ENCODE assay signal across 24 cellular contexts in the genomic region with DNA sequence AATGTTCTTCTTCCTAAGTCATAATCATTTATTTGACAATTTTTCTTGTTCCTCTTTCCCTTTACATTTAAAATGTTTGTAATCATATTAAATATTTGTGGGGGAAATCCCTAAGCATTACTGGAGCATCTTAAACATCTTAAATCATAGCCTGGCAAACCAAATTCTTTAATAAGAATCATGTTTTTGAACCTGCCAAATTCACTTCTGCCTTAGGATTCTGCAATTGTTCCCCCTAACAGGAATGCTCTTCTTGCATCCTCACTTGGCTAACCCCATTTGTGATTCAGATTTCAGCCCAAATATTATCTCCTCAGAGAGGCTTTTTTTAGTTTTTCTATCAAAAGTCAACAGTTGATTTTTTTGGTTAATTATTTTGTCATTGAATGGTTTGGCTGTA.
"Had no signal": no experiment of that assay in that cellular context is flagged by ENCODE, and none has a peak within 500 bp of the region (broad histone marks: within the 10 kb centered on the region; RNA-seq: fewer than 3 reads in every experiment).

No MANE protein-coding gene starts in this region.

- H3K9me3 Mint-ChIP-seq: activated CD4-positive, alpha-beta T cell treated with anti-CD3 and anti-CD28 coated beads, Interleukin-2, amount 10 ng/mL, durations not matched to agents 7 days and 5 days had no signal

- H3K27ac ChIP-seq: ascending aorta, KMS-11, VCaP had no signal

- H3K27me3 Mint-ChIP-seq: activated CD4-positive, alpha-beta memory T cell treated with anti-CD3 and anti-CD28 coated beads for 36 hours; activated CD4-positive, alpha-beta T cell treated with anti-CD3 and anti-CD28 coated beads, Interleukin-2, amount 10 ng/mL, durations not matched to agents 7 days and 5 days; activated naive CD8-positive, alpha-beta T cell treated with anti-CD3 and anti-CD28 coated beads, Interleukin-2, amount 50 U/mL, for 24 hours; brain had no signal

- H3K27ac Mint-ChIP-seq: activated CD4-positive, alpha-beta memory T cell treated with anti-CD3 and anti-CD28 coated beads for 36 hours; activated CD4-positive, alpha-beta T cell treated with anti-CD3 and anti-CD28 coated beads, Interleukin-2, amount 10 ng/mL, durations not matched to agents 7 days and 5 days; activated naive CD4-positive, alpha-beta T cell treated with anti-CD3 and anti-CD28 coated beads, Interleukin-2, amount 50 U/mL, for 72 hours; activated naive CD8-positive, alpha-beta T cell treated with anti-CD3 and anti-CD28 coated beads, Interleukin-2, amount 50 U/mL, for 24 hours had no signal

- ATAC-seq: activated naive CD4-positive, alpha-beta T cell treated with anti-CD3 and anti-CD28 coated beads, Interleukin-2, amount 50 U/mL, for 72 hours; activated naive CD8-positive, alpha-beta T cell treated with anti-CD3 and anti-CD28 coated beads, Interleukin-2, amount 50 U/mL, for 24 hours; activated T-cell treated with anti-CD3 and anti-CD28 coated beads, Interleukin-2, amount 50 U/mL, for 4 hours had no signal

- H3K36me3 Mint-ChIP-seq: activated CD4-positive, alpha-beta memory T cell treated with anti-CD3 and anti-CD28 coated beads for 36 hours; activated naive CD4-positive, alpha-beta T cell treated with anti-CD3 and anti-CD28 coated beads, Interleukin-2, amount 50 U/mL, for 72 hours had no signal

- H3K27me3 ChIP-seq: ascending aorta had no signal

- DNase-seq: activated CD4-positive, alpha-beta memory T cell treated with anti-CD3 and anti-CD28 coated beads for 36 hours; activated CD4-positive, alpha-beta T cell treated with anti-CD3 and anti-CD28 coated beads, Interleukin-2, amount 10 ng/mL, durations not matched to agents 7 days and 5 days; activated CD4-positive, CD25-positive, alpha-beta regulatory T cell; activated CD8-positive, alpha-beta memory T cell treated with anti-CD3 and anti-CD28 coated beads for 24 hours; activated effector memory CD4-positive, alpha-beta T cell treated with anti-CD3 and anti-CD28 coated beads, Interleukin-2, amount 50 U/mL, for 16 hours; activated naive CD4-positive, alpha-beta T cell treated with Interleukin-2 at 50 U/mL for 16 hours; activated naive CD8-positive, alpha-beta T cell treated with anti-CD3 and anti-CD28 coated beads, Interleukin-2, amount 50 U/mL, for 24 hours; activated T-cell treated with anti-CD3 and anti-CD28 coated beads, Interleukin-2, amount 50 U/mL, for 4 hours; NCI-H1092; NCI-H1417; NCI-H1694; NCI-H2029; NCI-H2107; NCI-H345; NCI-H510A; NCI-H526 treated with DMSO at 0.1 percent for 48 hours; NCI-H82; SIG-M5; T-helper 1 cell had no signal

- H3K9ac ChIP-seq: KMS-11 had no signal

- H3K4me3 Mint-ChIP-seq: activated CD4-positive, alpha-beta memory T cell treated with anti-CD3 and anti-CD28 coated beads for 36 hours; activated CD4-positive, alpha-beta T cell treated with anti-CD3 and anti-CD28 coated beads, Interleukin-2, amount 10 ng/mL, durations not matched to agents 7 days and 5 days; activated naive CD8-positive, alpha-beta T cell treated with anti-CD3 and anti-CD28 coated beads, Interleukin-2, amount 50 U/mL, for 24 hours; activated T-cell treated with anti-CD3 and anti-CD28 coated beads, Interleukin-2, amount 50 U/mL, for 4 hours; brain had no signal

- H3K9me3 ChIP-seq: ascending aorta had no signal

- H3K4me2 ChIP-seq: KMS-11 had no signal

- H3K36me3 ChIP-seq: ascending aorta had no signal

- H3K4me1 Mint-ChIP-seq: activated CD4-positive, alpha-beta T cell treated with anti-CD3 and anti-CD28 coated beads, Interleukin-2, amount 10 ng/mL, durations not matched to agents 7 days and 5 days; activated naive CD8-positive, alpha-beta T cell treated with anti-CD3 and anti-CD28 coated beads, Interleukin-2, amount 50 U/mL, for 24 hours had no signal

- H3K4me1 ChIP-seq: ascending aorta had no signal

- H3K4me3 ChIP-seq: ascending aorta had no signal
